Comparison of ENCODE assay signal across 1 cellular context in genomic region chr19:53809518-53810186, GRCh38.
TF ChIP-seq lines count a peak whose summit lies in the region.

No MANE protein-coding gene starts in this region.

TF ChIP-seq in HepG2, 621 proteins besides CTCF, POLR2A, EP300 and RAD21:
- TF ChIP-seq MAX (IDR thresholded peaks at IDR 0.05) (0 out of 2 replicates have a peak, but pooled peaks have one; percentile 17), ZNF3 (CRISPR knock-in tag; IDR thresholded peaks at IDR 0.05) (0 out of 2 replicates have a peak, but pooled peaks have one; percentile 34), STAG1 (CRISPR knock-in tag; IDR thresholded peaks at IDR 0.05) (peak; percentile 35), ZNF768 (CRISPR knock-in tag; IDR thresholded peaks at IDR 0.05) (peak; percentile 28; the same call in 1 of the 2 replicates), TEAD3 (CRISPR knock-in tag; optimal IDR thresholded peaks at IDR 0.05; ENCODE audit: borderline replicate concordance) (peak; percentile 7), ZNF543 (CRISPR knock-in tag; IDR thresholded peaks at IDR 0.05) (no peak), TFAP4 (IDR thresholded peaks at IDR 0.05; ENCODE audit: borderline replicate concordance, low read depth) (peak; percentile 13; the same call in 1 of the 2 replicates), ZNF574 (CRISPR knock-in tag; IDR thresholded peaks at IDR 0.05) (0 out of 2 replicates have a peak, but pooled peaks have one; percentile 46), FOXA1 (IDR thresholded peaks at IDR 0.05) (no peak), FOXA1 (CRISPR knock-in tag; IDR thresholded peaks at IDR 0.05) (peak; percentile 32; the same call in 1 of the 2 replicates), NFE2L2 (IDR thresholded peaks at IDR 0.05; ENCODE audit: low read length) (no peak), ZBTB33 (CRISPR knock-in tag; IDR thresholded peaks at IDR 0.05) (peak; percentile 98), GABPA (IDR thresholded peaks at IDR 0.05; ENCODE audit: low read depth, low read length) (no peak), GABPA (CRISPR knock-in tag; IDR thresholded peaks at IDR 0.05; ENCODE audit: low read depth) (peak; percentile 54), JARID2 (CRISPR knock-in tag; IDR thresholded peaks at IDR 0.05; ENCODE audit: insufficient replicate concordance) (no peak), HMGA1 (CRISPR knock-in tag; conservative IDR thresholded peaks at IDR 0.05) (no peak), TFDP1 (CRISPR knock-in tag; IDR thresholded peaks at IDR 0.05; ENCODE audit: borderline replicate concordance) (peak; percentile 55; the same call in 1 of the 2 replicates), RFX1 (IDR thresholded peaks at IDR 0.05) (no peak), ZNF687 (CRISPR knock-in tag; IDR thresholded peaks at IDR 0.05) (peak; percentile 42; the same call in 1 of the 2 replicates), HOXA3 (CRISPR knock-in tag; IDR thresholded peaks at IDR 0.05) (peak; percentile 71), ZBTB38 (CRISPR knock-in tag; IDR thresholded peaks at IDR 0.05) (peak; percentile 64; the same call in 1 of the 2 replicates), ZFP62 (CRISPR knock-in tag; IDR thresholded peaks at IDR 0.05) (no peak)
